In genomic region chr6:317068-317451, GRCh38 we compare ENCODE assay signal across 29 cellular contexts. TPM values are rescaled to one million over a fixed set of nuclear protein-coding genes. Genes with fewer than 3 reads are reported as not detected.
DNase-seq lines count a peak whose midpoint lies in the region; ATAC-seq and TF ChIP-seq lines count a peak whose summit lies in the region.
"Had no signal": no experiment of that assay in that cellular context is flagged by ENCODE, and none has a peak within 500 bp of the region (broad histone marks: within the 10 kb centered on the region; RNA-seq: fewer than 3 reads in every experiment).

No MANE protein-coding gene starts in this region.

- no peaks in the 10 kb centered on the region for H3K27me3 ChIP-seq in Peyer's patch
- no peaks in the 10 kb centered on the region for H3K27me3 ChIP-seq in vagina
- H3K27me3 ChIP-seq: BE2C, hepatocyte, neutrophil, SJSA1, stomach, tibial artery had no signal

- ATAC-seq in stimulated activated naive CD8-positive, alpha-beta T cell treated with anti-CD3 and anti-CD28 coated beads, Interleukin-15, amount 100 ng/mL, for 72 hours = no peak
- peak in 1 of 2 donors; percentile 24 for ATAC-seq in naive B cell (ENCODE audit: low read depth in 2 of 2)

- H3K9me3 ChIP-seq in Peyer's patch (no peaks in the 10 kb centered on the region), vagina (no peaks in the 10 kb centered on the region)
- H3K9me3 ChIP-seq: Caco-2, neutrophil, prostate gland, SJSA1, stomach, tibial artery had no signal

- H3K36me3 ChIP-seq in Peyer's patch (no peaks in the 10 kb centered on the region), vagina (no peaks in the 10 kb centered on the region)
- H3K36me3 ChIP-seq: BE2C, prostate gland, SJSA1, stomach had no signal

- H3K27me3 Mint-ChIP-seq in stimulated activated naive CD8-positive, alpha-beta T cell treated with anti-CD3 and anti-CD28 coated beads, Interleukin-15, Interleukin-2, amounts not matched to agents 100 ng/mL and 50 ng/mL, for 24 hours = no peaks in the 10 kb centered on the region
- H3K27me3 Mint-ChIP-seq in stimulated activated naive CD8-positive, alpha-beta T cell treated with anti-CD3 and anti-CD28 coated beads, Interleukin-15, amount 100 ng/mL, for 72 hours = no peaks in the 10 kb centered on the region
- no peaks in the 10 kb centered on the region for H3K27me3 Mint-ChIP-seq in naive B cell

- DNase-seq in stimulated activated naive CD8-positive, alpha-beta T cell treated with anti-CD3 and anti-CD28 coated beads, Interleukin-15, amount 100 ng/mL, for 72 hours = no peak
- peak; percentile 33 to 82 (median 77) for DNase-seq in Peyer's patch
- DNase-seq in naive B cell = no peak
- no peak for DNase-seq in EL
- no peak for DNase-seq in NCI-H526 treated with DMSO at 0.1 percent for 48 hours (lab: John Stamatoyannopoulos, UW)
- no peak for DNase-seq in vagina (ENCODE audit: extremely low spot score in 2 of 2)
- DNase-seq in NCI-H146 treated with DMSO at 0.1 percent for 48 hours (lab: John Stamatoyannopoulos, UW; ENCODE audit: unreplicated experiment) = no peak
- DNase-seq: activated CD4-positive, alpha-beta T cell treated with anti-CD3 and anti-CD28 coated beads, Interleukin-2, amount 50 U/mL, for 4 hours; activated CD4-positive, CD25-positive, alpha-beta regulatory T cell; aorta; BE2C; dermis blood vessel endothelial cell; DMS79; GF-D8; GOT3; HFFc6; Kasumi-1; NCI-H1694 treated with DMSO at 0.1 percent for 48 hours; NCI-H2171; NCI-H524 treated with DMSO at 0.1 percent for 48 hours; stomach; tibial artery had no signal

- TF ChIP-seq CTCF in Peyer's patch (IDR thresholded peaks at IDR 0.05) = no peak
- TF ChIP-seq CTCF in vagina (IDR thresholded peaks at IDR 0.05) = no peak

- H3K4me3 ChIP-seq in Peyer's patch (no peak overlapping the region), vagina (no peak overlapping the region)
- H3K4me3 ChIP-seq: hepatocyte, prostate gland, SJSA1, stomach, tibial artery had no signal

- H3K27ac ChIP-seq in Peyer's patch (peak overlapping the region in 2 of 4 donors; percentile 47 to 75), vagina (no peak overlapping the region)
- H3K27ac ChIP-seq: hepatocyte, neutrophil, prostate gland, SJSA1, tibial artery had no signal

- intact Hi-C loops in vagina (cut with DNase I) = no loop called here

- H3K4me1 Mint-ChIP-seq in stimulated activated naive CD8-positive, alpha-beta T cell treated with anti-CD3 and anti-CD28 coated beads, Interleukin-15, Interleukin-2, amounts not matched to agents 100 ng/mL and 50 ng/mL, for 24 hours (ENCODE audit: low read depth) = peaks cover 37% of the 10 kb centered on the region
- H3K4me1 Mint-ChIP-seq in stimulated activated naive CD8-positive, alpha-beta T cell treated with anti-CD3 and anti-CD28 coated beads, Interleukin-15, amount 100 ng/mL, for 72 hours = peaks cover 56% of the 10 kb centered on the region
- peaks cover 0 to 63% (median 44%) of the 10 kb centered on the region in 3 donors for H3K4me1 Mint-ChIP-seq in naive B cell

- peak overlapping the region; percentile 68 for H3K27ac Mint-ChIP-seq in stimulated activated naive CD8-positive, alpha-beta T cell treated with anti-CD3 and anti-CD28 coated beads, Interleukin-15, Interleukin-2, amounts not matched to agents 100 ng/mL and 50 ng/mL, for 24 hours
- no peak overlapping the region for H3K27ac Mint-ChIP-seq in stimulated activated naive CD8-positive, alpha-beta T cell treated with anti-CD3 and anti-CD28 coated beads, Interleukin-15, amount 100 ng/mL, for 72 hours
- peak overlapping the region; percentile 85 to 97 (median 94) for H3K27ac Mint-ChIP-seq in naive B cell
- H3K27ac Mint-ChIP-seq: activated naive CD4-positive, alpha-beta T cell treated with anti-CD3 and anti-CD28 coated beads, Interleukin-2, amount 50 U/mL, for 72 hours; HFFc6 had no signal

- H3K4me3 Mint-ChIP-seq in stimulated activated naive CD8-positive, alpha-beta T cell treated with anti-CD3 and anti-CD28 coated beads, Interleukin-15, Interleukin-2, amounts not matched to agents 100 ng/mL and 50 ng/mL, for 24 hours = no peak overlapping the region
- no peak overlapping the region for H3K4me3 Mint-ChIP-seq in stimulated activated naive CD8-positive, alpha-beta T cell treated with anti-CD3 and anti-CD28 coated beads, Interleukin-15, amount 100 ng/mL, for 72 hours
- peak overlapping the region in 7 of 8 donors; percentile 50 to 88 (median 68) for H3K4me3 Mint-ChIP-seq in naive B cell
- H3K4me3 Mint-ChIP-seq: HFFc6 had no signal

- no peaks in the 10 kb centered on the region for H3K9me3 Mint-ChIP-seq in stimulated activated naive CD8-positive, alpha-beta T cell treated with anti-CD3 and anti-CD28 coated beads, Interleukin-15, Interleukin-2, amounts not matched to agents 100 ng/mL and 50 ng/mL, for 24 hours
- no peaks in the 10 kb centered on the region for H3K9me3 Mint-ChIP-seq in stimulated activated naive CD8-positive, alpha-beta T cell treated with anti-CD3 and anti-CD28 coated beads, Interleukin-15, amount 100 ng/mL, for 72 hours
- H3K9me3 Mint-ChIP-seq in naive B cell = peaks cover 0 to 4% (median 0%) of the 10 kb centered on the region in 7 donors
- H3K9me3 Mint-ChIP-seq: HFFc6 had no signal

- peaks cover 0 to 40% (median 6%) of the 10 kb centered on the region in 4 donors for H3K4me1 ChIP-seq in Peyer's patch
- peaks cover 10% of the 10 kb centered on the region for H3K4me1 ChIP-seq in vagina
- H3K4me1 ChIP-seq: BE2C, Caco-2, prostate gland, SJSA1, tibial artery had no signal

- peaks cover 23% of the 10 kb centered on the region for H3K36me3 Mint-ChIP-seq in stimulated activated naive CD8-positive, alpha-beta T cell treated with anti-CD3 and anti-CD28 coated beads, Interleukin-15, Interleukin-2, amounts not matched to agents 100 ng/mL and 50 ng/mL, for 24 hours (ENCODE audit: low read depth)
- H3K36me3 Mint-ChIP-seq in naive B cell = peaks cover 0 to 3% of the 10 kb centered on the region in 2 donors

- no peak for TF ChIP-seq POLR2A in Peyer's patch (IDR thresholded peaks at IDR 0.05)
- no peak for TF ChIP-seq POLR2A in vagina (IDR thresholded peaks at IDR 0.05)

RNA-seq across cellular contexts. Expression of gene DUSP22, which starts 24.8 kb away (rescaled TPM):
- total RNA-seq in Peyer's patch (10 to 100 TPM; 34.7 to 75.9 (median 48.5) TPM), vagina (57.5 TPM)
- 100 to 1,000 TPM in 5 of 6 donors, 10 to 100 TPM in 1; 89.6 to 177 (median 134) TPM for polyA plus RNA-seq in naive B cell (ENCODE audit: low read depth in 6 of 6)

Comparison
In these comparisons a context has a peak if more than half of its experiments do, and no peak if none do; other contexts are left out.
1. H3K27ac Mint-ChIP-seq: peak in stimulated activated naive CD8-positive, alpha-beta T cell treated with anti-CD3 and anti-CD28 coated beads, Interleukin-15, Interleukin-2, amounts not matched to agents 100 ng/mL and 50 ng/mL, for 24 hours (single experiment) and naive B cell (6 of 6); none in stimulated activated naive CD8-positive, alpha-beta T cell treated with anti-CD3 and anti-CD28 coated beads, Interleukin-15, amount 100 ng/mL, for 72 hours (0 of 2).
2. H3K4me3 Mint-ChIP-seq: peak in naive B cell (7 of 8); none in stimulated activated naive CD8-positive, alpha-beta T cell treated with anti-CD3 and anti-CD28 coated beads, Interleukin-15, Interleukin-2, amounts not matched to agents 100 ng/mL and 50 ng/mL, for 24 hours (single experiment) and stimulated activated naive CD8-positive, alpha-beta T cell treated with anti-CD3 and anti-CD28 coated beads, Interleukin-15, amount 100 ng/mL, for 72 hours (0 of 2).
3. DNase-seq: peak in Peyer's patch (3 of 3); none in stimulated activated naive CD8-positive, alpha-beta T cell treated with anti-CD3 and anti-CD28 coated beads, Interleukin-15, amount 100 ng/mL, for 72 hours (0 of 2), naive B cell (single experiment), EL (single experiment), NCI-H526 treated with DMSO at 0.1 percent for 48 hours (single experiment), vagina (0 of 2) and NCI-H146 treated with DMSO at 0.1 percent for 48 hours (single experiment).